Comparison of ENCODE assay signal across 17 cellular contexts in genomic region chr5:40623480-40624420, GRCh38. TPM values are rescaled to one million over a fixed set of nuclear protein-coding genes. Genes with fewer than 3 reads are reported as not detected.
A peak's percentile ranks its signal among the peaks of the same experiment; 100 is the strongest.
DNase-seq lines count a peak whose midpoint lies in the region; ATAC-seq and TF ChIP-seq lines count a peak whose summit lies in the region.
"Had no signal": no experiment of that assay in that cellular context is flagged by ENCODE, and none has a peak within 500 bp of the region (broad histone marks: within the 10 kb centered on the region; RNA-seq: fewer than 3 reads in every experiment).

No MANE protein-coding gene starts in this region.

- ATAC-seq in CD4-positive, alpha-beta T cell (ENCODE audit: poor library complexity), result peak; percentile 88
- peak; percentile 98 for ATAC-seq in central memory CD8-positive, alpha-beta T cell (replicated peaks; ENCODE audit: extremely low read depth, poor library complexity, severe bottlenecking)
- ATAC-seq: foreskin keratinocyte had no signal

- no peaks in the 10 kb centered on the region for H3K27me3 ChIP-seq in CD4-positive, alpha-beta T cell (ENCODE audit: control insufficient read depth, insufficient read depth, low read length)
- H3K27me3 ChIP-seq: colonic mucosa, foreskin keratinocyte, tibial nerve had no signal

- no peak for DNase-seq in activated CD4-positive, alpha-beta memory T cell treated with anti-CD3 and anti-CD28 coated beads for 36 hours
- DNase-seq in activated CD4-positive, alpha-beta memory T cell treated with anti-CD3 and anti-CD28 coated beads, Interleukin-2, amount 10 ng/mL, durations not matched to agents 7 days and 5 days, result no peak
- peak in 5 of 10 experiments; percentile 3 to 29 (median 11) for DNase-seq in CD4-positive, alpha-beta T cell
- peak in 1 of 2 donors; percentile 34 for DNase-seq in central memory CD8-positive, alpha-beta T cell (ENCODE audit: low spot score in 2 of 2)
- DNase-seq in NCI-H1105 treated with DMSO at 0.1 percent for 48 hours (lab: John Stamatoyannopoulos, UW) (no peak), A172 (ENCODE audit: low spot score) (no peak), posterior vena cava (ENCODE audit: low spot score) (no peak)
- DNase-seq: C1 segment of cervical spinal cord, colonic mucosa, foreskin keratinocyte, Karpas-422, NCI-H1092, NCI-H2081 had no signal

- CTCF ChIA-PET in activated CD4-positive, alpha-beta memory T cell treated with anti-CD3 and anti-CD28 coated beads for 36 hours (lab: Charles Lee), result no interaction called here
- CTCF ChIA-PET in activated CD4-positive, alpha-beta memory T cell treated with anti-CD3 and anti-CD28 coated beads, Interleukin-2, amount 10 ng/mL, durations not matched to agents 7 days and 5 days (lab: Charles Lee), result no interaction called here
- CTCF ChIA-PET in CD4-positive, alpha-beta T cell (lab: Charles Lee), result interaction anchor here (1.3 kb wide), 1 partner anchor 17 kb away, joined by 3 read pairs; no protein-coding TSS in a partner anchor

- no peaks in the 10 kb centered on the region for H3K9me3 Mint-ChIP-seq in activated CD4-positive, alpha-beta memory T cell treated with anti-CD3 and anti-CD28 coated beads for 36 hours
- H3K9me3 Mint-ChIP-seq in activated CD4-positive, alpha-beta memory T cell treated with anti-CD3 and anti-CD28 coated beads, Interleukin-2, amount 10 ng/mL, durations not matched to agents 7 days and 5 days, result no peaks in the 10 kb centered on the region
- no peaks in the 10 kb centered on the region for H3K9me3 Mint-ChIP-seq in CD4-positive, alpha-beta T cell
- no peaks in the 10 kb centered on the region for H3K9me3 Mint-ChIP-seq in T-helper 1 cell treated with Interleukin-12 subunit alpha and Interleukin-12 subunit beta and Interleukin-4 antibody, amounts not matched to agents 30 μg/mL and 1 μg/mL, for 36 hours
- no peaks in the 10 kb centered on the region for H3K9me3 Mint-ChIP-seq in central memory CD8-positive, alpha-beta T cell

- H3K9me3 ChIP-seq in CD4-positive, alpha-beta T cell (ENCODE audit: control insufficient read depth, low read length), result no peaks in the 10 kb centered on the region
- H3K9me3 ChIP-seq: colonic mucosa, tibial nerve had no signal

- H3K27me3 Mint-ChIP-seq in activated CD4-positive, alpha-beta memory T cell treated with anti-CD3 and anti-CD28 coated beads for 36 hours, result no peaks in the 10 kb centered on the region
- no peaks in the 10 kb centered on the region for H3K27me3 Mint-ChIP-seq in activated CD4-positive, alpha-beta memory T cell treated with anti-CD3 and anti-CD28 coated beads, Interleukin-2, amount 10 ng/mL, durations not matched to agents 7 days and 5 days
- H3K27me3 Mint-ChIP-seq in CD4-positive, alpha-beta T cell, result no peaks in the 10 kb centered on the region
- H3K27me3 Mint-ChIP-seq in T-helper 1 cell treated with Interleukin-12 subunit alpha and Interleukin-12 subunit beta and Interleukin-4 antibody, amounts not matched to agents 30 μg/mL and 1 μg/mL, for 36 hours (ENCODE audit: low read depth), result no peaks in the 10 kb centered on the region
- no peaks in the 10 kb centered on the region for H3K27me3 Mint-ChIP-seq in central memory CD8-positive, alpha-beta T cell

- H3K27ac Mint-ChIP-seq in activated CD4-positive, alpha-beta memory T cell treated with anti-CD3 and anti-CD28 coated beads for 36 hours, result peak overlapping the region; percentile 26
- H3K27ac Mint-ChIP-seq in activated CD4-positive, alpha-beta memory T cell treated with anti-CD3 and anti-CD28 coated beads, Interleukin-2, amount 10 ng/mL, durations not matched to agents 7 days and 5 days, result no peak overlapping the region
- H3K27ac Mint-ChIP-seq in CD4-positive, alpha-beta T cell, result peak overlapping the region; percentile 74
- peak overlapping the region; percentile 9 for H3K27ac Mint-ChIP-seq in T-helper 1 cell treated with Interleukin-12 subunit alpha and Interleukin-12 subunit beta and Interleukin-4 antibody, amounts not matched to agents 30 μg/mL and 1 μg/mL, for 36 hours
- H3K27ac Mint-ChIP-seq in central memory CD8-positive, alpha-beta T cell (ENCODE audit: low read depth), result peak overlapping the region; percentile 84

- no peak overlapping the region for H3K4me3 Mint-ChIP-seq in activated CD4-positive, alpha-beta memory T cell treated with anti-CD3 and anti-CD28 coated beads for 36 hours
- H3K4me3 Mint-ChIP-seq in activated CD4-positive, alpha-beta memory T cell treated with anti-CD3 and anti-CD28 coated beads, Interleukin-2, amount 10 ng/mL, durations not matched to agents 7 days and 5 days, result no peak overlapping the region
- H3K4me3 Mint-ChIP-seq in CD4-positive, alpha-beta T cell, result peak overlapping the region; percentile 22
- H3K4me3 Mint-ChIP-seq in T-helper 1 cell treated with Interleukin-12 subunit alpha and Interleukin-12 subunit beta and Interleukin-4 antibody, amounts not matched to agents 30 μg/mL and 1 μg/mL, for 36 hours, result no peak overlapping the region
- peak overlapping the region; percentile 30 for H3K4me3 Mint-ChIP-seq in central memory CD8-positive, alpha-beta T cell
- H3K4me3 Mint-ChIP-seq: neural crest cell had no signal

- POLR2A ChIA-PET in activated CD4-positive, alpha-beta memory T cell treated with anti-CD3 and anti-CD28 coated beads for 36 hours (lab: Charles Lee), result no interaction called here
- POLR2A ChIA-PET in activated CD4-positive, alpha-beta memory T cell treated with anti-CD3 and anti-CD28 coated beads, Interleukin-2, amount 10 ng/mL, durations not matched to agents 7 days and 5 days (lab: Charles Lee), result interaction anchor here (1.0 to 1.6 kb wide), 2 partner anchors 8 to 56 kb away, joined by 3 to 5 read pairs; partner anchors contain the start of gene PTGER4
- POLR2A ChIA-PET in CD4-positive, alpha-beta T cell (lab: Charles Lee), result interaction anchor here (0.6 to 1.6 kb wide), 16 partner anchors 8 to 214 kb away, joined by 3 to 11 read pairs (median 4); partner anchors contain the start of gene PTGER4

- H3K36me3 Mint-ChIP-seq in activated CD4-positive, alpha-beta memory T cell treated with anti-CD3 and anti-CD28 coated beads for 36 hours, result no peaks in the 10 kb centered on the region
- H3K36me3 Mint-ChIP-seq in activated CD4-positive, alpha-beta memory T cell treated with anti-CD3 and anti-CD28 coated beads, Interleukin-2, amount 10 ng/mL, durations not matched to agents 7 days and 5 days (ENCODE audit: low read depth), result no peaks in the 10 kb centered on the region
- H3K36me3 Mint-ChIP-seq in CD4-positive, alpha-beta T cell (ENCODE audit: low read depth), result no peaks in the 10 kb centered on the region
- H3K36me3 Mint-ChIP-seq in T-helper 1 cell treated with Interleukin-12 subunit alpha and Interleukin-12 subunit beta and Interleukin-4 antibody, amounts not matched to agents 30 μg/mL and 1 μg/mL, for 36 hours (ENCODE audit: low read depth), result peaks cover 4% of the 10 kb centered on the region
- peaks cover 3% of the 10 kb centered on the region for H3K36me3 Mint-ChIP-seq in central memory CD8-positive, alpha-beta T cell (ENCODE audit: insufficient read depth)

- intact Hi-C loops in activated CD4-positive, alpha-beta memory T cell treated with anti-CD3 and anti-CD28 coated beads for 36 hours (cut with micrococcal nuclease), result loop anchor here (2.0 kb wide), 1 partner anchor 45 kb away; no protein-coding TSS in a partner anchor
- intact Hi-C loops in CD4-positive, alpha-beta T cell (cut with DNase I, micrococcal nuclease), result loop anchor here (2.0 to 5.0 kb wide), 2 partner anchors 29 to 59 kb away; no protein-coding TSS in a partner anchor
- intact Hi-C loops in posterior vena cava (cut with DNase I), result no loop called here

- no peak for TF ChIP-seq CTCF in CD4-positive, alpha-beta T cell (IDR thresholded peaks at IDR 0.05)

- peaks cover 54% of the 10 kb centered on the region for H3K4me1 Mint-ChIP-seq in activated CD4-positive, alpha-beta memory T cell treated with anti-CD3 and anti-CD28 coated beads for 36 hours (ENCODE audit: low read depth)
- peaks cover 14% of the 10 kb centered on the region for H3K4me1 Mint-ChIP-seq in activated CD4-positive, alpha-beta memory T cell treated with anti-CD3 and anti-CD28 coated beads, Interleukin-2, amount 10 ng/mL, durations not matched to agents 7 days and 5 days
- H3K4me1 Mint-ChIP-seq in CD4-positive, alpha-beta T cell (ENCODE audit: low read depth), result peaks cover 54% of the 10 kb centered on the region
- H3K4me1 Mint-ChIP-seq in T-helper 1 cell treated with Interleukin-12 subunit alpha and Interleukin-12 subunit beta and Interleukin-4 antibody, amounts not matched to agents 30 μg/mL and 1 μg/mL, for 36 hours (ENCODE audit: low read depth), result peaks cover 25% of the 10 kb centered on the region
- peaks cover 29% of the 10 kb centered on the region for H3K4me1 Mint-ChIP-seq in central memory CD8-positive, alpha-beta T cell
- H3K4me1 Mint-ChIP-seq: neural crest cell had no signal

- H3K27ac ChIP-seq in CD4-positive, alpha-beta T cell (ENCODE audit: low read depth, low read length), result no peak overlapping the region
- H3K27ac ChIP-seq: colonic mucosa, epithelial cell of prostate, foreskin keratinocyte, tibial nerve had no signal

RNA-seq across cellular contexts. Expression of gene PTGER4, which starts 56.0 kb away (rescaled TPM):
- 10 to 100 TPM; 53.7 to 59.9 TPM for total RNA-seq in activated CD4-positive, alpha-beta memory T cell treated with anti-CD3 and anti-CD28 coated beads for 36 hours
- 10 to 100 TPM; 51.0 to 54.1 TPM for total RNA-seq in activated CD4-positive, alpha-beta memory T cell treated with anti-CD3 and anti-CD28 coated beads, Interleukin-2, amount 10 ng/mL, durations not matched to agents 7 days and 5 days
- 100 to 1,000 TPM; 352 to 356 TPM for total RNA-seq in CD4-positive, alpha-beta T cell
- 3.8 and 4.0 TPM in 2 replicates for total RNA-seq in A172 (2014; rRNA removed; shearing (Covaris generic))
- total RNA-seq in posterior vena cava, result 10 to 100 TPM; 10.1 to 12.1 TPM
- total RNA-seq: neural crest cell had no signal

Comparison
In these comparisons a context has a peak if more than half of its experiments do, and no peak if none do; other contexts are left out.
1. H3K4me3 Mint-ChIP-seq: peak in CD4-positive, alpha-beta T cell (single experiment) and central memory CD8-positive, alpha-beta T cell (single experiment); none in activated CD4-positive, alpha-beta memory T cell treated with anti-CD3 and anti-CD28 coated beads for 36 hours (single experiment), activated CD4-positive, alpha-beta memory T cell treated with anti-CD3 and anti-CD28 coated beads, Interleukin-2, amount 10 ng/mL, durations not matched to agents 7 days and 5 days (single experiment) and T-helper 1 cell treated with Interleukin-12 subunit alpha and Interleukin-12 subunit beta and Interleukin-4 antibody, amounts not matched to agents 30 μg/mL and 1 μg/mL, for 36 hours (single experiment).
2. RNA of gene PTGER4, which starts 56.0 kb away (total RNA-seq): 352 to 356 TPM in CD4-positive, alpha-beta T cell; 53.7 to 59.9 TPM in activated CD4-positive, alpha-beta memory T cell treated with anti-CD3 and anti-CD28 coated beads for 36 hours, 51.0 to 54.1 TPM in activated CD4-positive, alpha-beta memory T cell treated with anti-CD3 and anti-CD28 coated beads, Interleukin-2, amount 10 ng/mL, durations not matched to agents 7 days and 5 days, 10.1 to 12.1 TPM in posterior vena cava and 3.8 to 4.0 TPM in A172; every median in the first group is over 4 times any median in the second.
3. intact Hi-C loops: an anchor here in activated CD4-positive, alpha-beta memory T cell treated with anti-CD3 and anti-CD28 coated beads for 36 hours (2.0 kb wide) and CD4-positive, alpha-beta T cell (2.0 to 5.0 kb wide); none called in posterior vena cava.